ENCODE assay signal across 1 cellular context in genomic region chr3:109927161-109927560, GRCh38.
TF ChIP-seq lines count a peak whose summit lies in the region.

No MANE protein-coding gene starts in this region.

TF ChIP-seq in HepG2, 621 proteins besides CTCF, POLR2A, EP300 and RAD21 (continued from another document):
- TF ChIP-seq ZNF362 (CRISPR knock-in tag; IDR thresholded peaks at IDR 0.05; ENCODE audit: borderline replicate concordance) (no peak), ZMAT3 (CRISPR knock-in tag; conservative IDR thresholded peaks at IDR 0.05) (no peak), EHMT2 (IDR thresholded peaks at IDR 0.05; ENCODE audit: borderline replicate concordance, low read depth, low read length) (no peak), ZSCAN21 (CRISPR knock-in tag; IDR thresholded peaks at IDR 0.05; ENCODE audit: borderline replicate concordance) (no peak), PPARG (CRISPR knock-in tag; conservative IDR thresholded peaks at IDR 0.05) (no peak), HMGA1 (CRISPR knock-in tag; conservative IDR thresholded peaks at IDR 0.05) (no peak), NFE2L2 (IDR thresholded peaks at IDR 0.05; ENCODE audit: low read length) (no peak)
TF ChIP-seq in HepG2: peak in this region for 0.
